ENCODE assay signal across 12 cellular contexts in genomic region chr22:49999063-49999900, GRCh38. TPM values are rescaled to one million over a fixed set of nuclear protein-coding genes. Genes with fewer than 3 reads are reported as not detected.
DNase-seq lines count a peak whose midpoint lies in the region; ATAC-seq, FAIRE-seq and TF ChIP-seq lines count a peak whose summit lies in the region.
"Had no signal": no experiment of that assay in that cellular context is flagged by ENCODE, and none has a peak within 500 bp of the region (broad histone marks: within the 10 kb centered on the region; RNA-seq: fewer than 3 reads in every experiment).

No MANE protein-coding gene starts in this region.

- no peak overlapping the region for H3K27ac Mint-ChIP-seq in activated naive CD8-positive, alpha-beta T cell
- no peak overlapping the region for H3K27ac Mint-ChIP-seq in activated naive CD8-positive, alpha-beta T cell treated with anti-CD3 and anti-CD28 coated beads, Interleukin-2, amount 50 U/mL, for 24 hours

- H3K27ac ChIP-seq in kidney (ENCODE audit: low read depth in 2 of 2, low read length in 2 of 2) (no peak overlapping the region), testis (no peak overlapping the region)
- H3K27ac ChIP-seq: esophagus squamous epithelium had no signal

- H3K9ac ChIP-seq in kidney (ENCODE audit: low read length in 2 of 2) = no peak overlapping the region

- H3K4me1 ChIP-seq in kidney (ENCODE audit: control insufficient read depth in 1 of 2, insufficient read depth in 1 of 2, low read depth in 1 of 2, low read length in 2 of 2) = peaks cover 0 to 2% of the 10 kb centered on the region in 2 donors
- no peaks in the 10 kb centered on the region for H3K4me1 ChIP-seq in testis

- H3K27me3 Mint-ChIP-seq in activated naive CD8-positive, alpha-beta T cell = peaks cover 3% of the 10 kb centered on the region
- peaks cover 12% of the 10 kb centered on the region for H3K27me3 Mint-ChIP-seq in activated naive CD8-positive, alpha-beta T cell treated with anti-CD3 and anti-CD28 coated beads, Interleukin-2, amount 50 U/mL, for 24 hours

- TF ChIP-seq POLR2A in testis (IDR thresholded peaks at IDR 0.05) = no peak

- peak overlapping the region; percentile 10 for H3K4me3 ChIP-seq in bronchial epithelial cell (ENCODE audit: low read depth, low read length)
- H3K4me3 ChIP-seq in kidney (ENCODE audit: low read length in 2 of 2) = no peak overlapping the region
- H3K4me3 ChIP-seq in testis = peak overlapping the region; percentile 26 to 45

- H3K36me3 Mint-ChIP-seq in activated naive CD8-positive, alpha-beta T cell = no peaks in the 10 kb centered on the region
- no peaks in the 10 kb centered on the region for H3K36me3 Mint-ChIP-seq in activated naive CD8-positive, alpha-beta T cell treated with anti-CD3 and anti-CD28 coated beads, Interleukin-2, amount 50 U/mL, for 24 hours (ENCODE audit: low read depth)

- 16 to 50% methylated on average over 5 to 34 of the region's 67 CpGs for WGBS in testis, 2 donors

- no peaks in the 10 kb centered on the region for H3K9me3 Mint-ChIP-seq in activated naive CD8-positive, alpha-beta T cell (ENCODE audit: low read depth)
- H3K9me3 Mint-ChIP-seq in activated naive CD8-positive, alpha-beta T cell treated with anti-CD3 and anti-CD28 coated beads, Interleukin-2, amount 50 U/mL, for 24 hours = no peaks in the 10 kb centered on the region

- no peak for DNase-seq in activated naive CD8-positive, alpha-beta T cell treated with anti-CD3 and anti-CD28 coated beads, Interleukin-2, amount 50 U/mL, for 24 hours
- no peak for DNase-seq in bronchial epithelial cell (ENCODE audit: low read depth)
- peak; percentile 59 for DNase-seq in kidney
- peak; percentile 49 for DNase-seq in testis
- DNase-seq in DMS 273 (lab: John Stamatoyannopoulos, UW; ENCODE audit: unreplicated experiment) = no peak
- no peak for DNase-seq in NCI-H2081 (lab: John Stamatoyannopoulos, UW)
- no peak for DNase-seq in epidermal melanocyte (ENCODE audit: insufficient read length, low spot score)
- DNase-seq: esophagus squamous epithelium, NCI-H748 treated with DMSO at 0.1 percent for 48 hours had no signal

- intact Hi-C loops in kidney (cut with DNase I) (no loop called here), testis (cut with DNase I; ENCODE audit: low total_unique reads) (no loop called here)

- TF ChIP-seq CTCF in bronchial epithelial cell (IDR thresholded peaks at IDR 0.05; ENCODE audit: insufficient read depth, low read length, severe bottlenecking) (no peak), kidney (IDR thresholded peaks at IDR 0.05; ENCODE audit: borderline replicate concordance, extremely low read depth, insufficient read depth) (no peak), testis (IDR thresholded peaks at IDR 0.05) (no peak)

- H3K4me3 Mint-ChIP-seq in activated naive CD8-positive, alpha-beta T cell = peak overlapping the region; percentile 30
- no peak overlapping the region for H3K4me3 Mint-ChIP-seq in activated naive CD8-positive, alpha-beta T cell treated with anti-CD3 and anti-CD28 coated beads, Interleukin-2, amount 50 U/mL, for 24 hours

- peaks cover 9% of the 10 kb centered on the region for H3K4me1 Mint-ChIP-seq in activated naive CD8-positive, alpha-beta T cell (ENCODE audit: low read depth)
- H3K4me1 Mint-ChIP-seq in activated naive CD8-positive, alpha-beta T cell treated with anti-CD3 and anti-CD28 coated beads, Interleukin-2, amount 50 U/mL, for 24 hours = peaks cover 7% of the 10 kb centered on the region

- no peaks in the 10 kb centered on the region for H3K36me3 ChIP-seq in bronchial epithelial cell (ENCODE audit: control insufficient read depth, insufficient read depth, low read length)
- H3K36me3 ChIP-seq in kidney (ENCODE audit: control insufficient read depth in 1 of 2, insufficient read depth in 2 of 2, low read length in 2 of 2) = no peaks in the 10 kb centered on the region
- no peaks in the 10 kb centered on the region for H3K36me3 ChIP-seq in testis (ENCODE audit: low read depth, missing control alignments)
- H3K36me3 ChIP-seq: esophagus squamous epithelium had no signal

- H3K27me3 ChIP-seq in bronchial epithelial cell (ENCODE audit: control insufficient read depth, insufficient read depth, low read length) = peaks cover under 1% of the 10 kb centered on the region
- H3K27me3 ChIP-seq in testis = no peaks in the 10 kb centered on the region

- FAIRE-seq in bronchial epithelial cell (lab: Jason Lieb, UNC) (no peak), kidney (lab: Jason Lieb, UNC) (no peak)

- H3K9me3 ChIP-seq in kidney (ENCODE audit: control insufficient read depth in 1 of 2, low read length in 2 of 2) (no peaks in the 10 kb centered on the region), testis (no peaks in the 10 kb centered on the region)
- H3K9me3 ChIP-seq: esophagus squamous epithelium had no signal

- no peak for ATAC-seq in activated naive CD8-positive, alpha-beta T cell treated with anti-CD3 and anti-CD28 coated beads, Interleukin-2, amount 50 U/mL, for 24 hours

RNA-seq across cellular contexts. Expression of gene IL17REL, which starts 13.3 kb away (rescaled TPM):
- total RNA-seq in bronchial epithelial cell (not detected in 2 replicates), kidney (0.16 TPM), testis (under 1 TPM; 0.25 to 0.55 TPM)
- polyA plus RNA-seq in kidney (ENCODE audit: insufficient read depth, low read depth, low replicate concordance) (not detected), testis (ENCODE audit: insufficient read depth, low read depth, low replicate concordance) (0.30 TPM)
- total RNA-seq: esophagus squamous epithelium, subcutaneous adipose tissue had no signal

RNA-seq across cellular contexts. Expression of gene PIM3, which starts 38.7 kb away (rescaled TPM):
- total RNA-seq in bronchial epithelial cell (67.1 and 130 TPM in 2 replicates), kidney (107 TPM), testis (10 to 100 TPM; 68.2 to 89.9 TPM)
- polyA plus RNA-seq in kidney (ENCODE audit: insufficient read depth, low read depth, low replicate concordance) (96.5 TPM), testis (ENCODE audit: insufficient read depth, low read depth, low replicate concordance) (50.8 TPM)

RNA-seq across cellular contexts. Expression of gene TTLL8, which starts 58.8 kb away (rescaled TPM):
- not detected in 2 replicates for total RNA-seq in bronchial epithelial cell
- not detected for total RNA-seq in kidney
- not detected for polyA plus RNA-seq in kidney (ENCODE audit: insufficient read depth, low read depth, low replicate concordance)
- 10 to 100 TPM in 1 of 2 donors, 1 to 10 TPM in 1; 5.1 to 11.9 TPM for total RNA-seq in testis
- polyA plus RNA-seq in testis (ENCODE audit: insufficient read depth, low read depth, low replicate concordance) = 11.3 TPM
- total RNA-seq: esophagus squamous epithelium, pulmonary artery endothelial cell, subcutaneous adipose tissue had no signal

Comparison
In these comparisons a context has a peak if more than half of its experiments do, and no peak if none do; other contexts are left out.
1. DNase-seq: peak in kidney (single experiment) and testis (single experiment); none in activated naive CD8-positive, alpha-beta T cell treated with anti-CD3 and anti-CD28 coated beads, Interleukin-2, amount 50 U/mL, for 24 hours (single experiment), bronchial epithelial cell (single experiment), DMS 273 (single experiment), NCI-H2081 (0 of 2) and epidermal melanocyte (single experiment).
2. H3K4me3 ChIP-seq: peak in bronchial epithelial cell (single experiment) and testis (2 of 2); none in kidney (0 of 2).